17 cellular contexts compared by ENCODE assay signal in genomic region chr11:118056806-118057205, GRCh38. TPM values are rescaled to one million over a fixed set of nuclear protein-coding genes. Genes with fewer than 3 reads are reported as not detected.
DNase-seq lines count a peak whose midpoint lies in the region; ATAC-seq and TF ChIP-seq lines count a peak whose summit lies in the region.
"Had no signal": no experiment of that assay in that cellular context is flagged by ENCODE, and none has a peak within 500 bp of the region (broad histone marks: within the 10 kb centered on the region; RNA-seq: fewer than 3 reads in every experiment).

No MANE protein-coding gene starts in this region.

- H3K9me3 ChIP-seq in tibial artery: no peaks in the 10 kb centered on the region
- H3K9me3 ChIP-seq: BLaER1 had no signal

- no peaks in the 10 kb centered on the region for H3K4me1 ChIP-seq in tibial artery

- H3K4me3 ChIP-seq in tibial artery: no peak overlapping the region
- H3K4me3 ChIP-seq: BLaER1, GM12878 had no signal

- peak; percentile 50 for DNase-seq in activated effector memory CD4-positive, alpha-beta T cell treated with anti-CD3 and anti-CD28 coated beads, Interleukin-2, amount 50 U/mL, for 16 hours
- DNase-seq in activated effector memory CD4-positive, alpha-beta T cell treated with Interleukin-2 at 50 U/mL for 16 hours: no peak
- DNase-seq in memory B cell (ENCODE audit: low spot score in 2 of 2): no peak
- peak; percentile 7 to 34 for DNase-seq in tibial artery
- DNase-seq: DMS79 treated with DMSO at 0.1 percent for 48 hours, GOT3, KBM-7, MV-4-11, NCI-H1417 treated with DMSO at 0.1 percent for 48 hours, NCI-H1930, NCI-H69 had no signal

- peaks cover 12% of the 10 kb centered on the region for H3K27me3 Mint-ChIP-seq in activated T-helper 17 cell treated with anti-CD3 and anti-CD28 coated beads, Interleukin-2, amount 50 U/mL, for 72 hours
- H3K27me3 Mint-ChIP-seq in memory B cell: peaks cover 19% of the 10 kb centered on the region

- no peak overlapping the region for H3K27ac ChIP-seq in tibial artery
- H3K27ac ChIP-seq: BLaER1 had no signal

- peaks cover 10% of the 10 kb centered on the region for H3K4me1 Mint-ChIP-seq in activated T-helper 17 cell treated with anti-CD3 and anti-CD28 coated beads, Interleukin-2, amount 50 U/mL, for 72 hours
- peaks cover 13% of the 10 kb centered on the region for H3K4me1 Mint-ChIP-seq in memory B cell

- ATAC-seq in activated T-helper 17 cell treated with anti-CD3 and anti-CD28 coated beads, Interleukin-2, amount 50 U/mL, for 72 hours (replicated peaks): no peak
- ATAC-seq in memory B cell (ENCODE audit: low read depth) (no peak), GM19035 (IDR thresholded peaks at IDR 0.05; ENCODE audit: unreplicated experiment) (no peak), HG02798 (IDR thresholded peaks at IDR 0.05; ENCODE audit: poor library complexity, unreplicated experiment) (no peak), GM19463 (IDR thresholded peaks at IDR 0.05; ENCODE audit: unreplicated experiment) (no peak)
- ATAC-seq: GM12878 had no signal

- no peaks in the 10 kb centered on the region for H3K27me3 ChIP-seq in tibial artery
- H3K27me3 ChIP-seq: BLaER1 had no signal

- peak overlapping the region; percentile 68 for H3K27ac Mint-ChIP-seq in activated T-helper 17 cell treated with anti-CD3 and anti-CD28 coated beads, Interleukin-2, amount 50 U/mL, for 72 hours
- H3K27ac Mint-ChIP-seq in memory B cell: peak overlapping the region; percentile 29

- H3K36me3 Mint-ChIP-seq in activated T-helper 17 cell treated with anti-CD3 and anti-CD28 coated beads, Interleukin-2, amount 50 U/mL, for 72 hours (ENCODE audit: low read depth): no peaks in the 10 kb centered on the region
- no peaks in the 10 kb centered on the region for H3K36me3 Mint-ChIP-seq in memory B cell

- no peak overlapping the region for H3K4me3 Mint-ChIP-seq in activated T-helper 17 cell treated with anti-CD3 and anti-CD28 coated beads, Interleukin-2, amount 50 U/mL, for 72 hours
- H3K4me3 Mint-ChIP-seq in memory B cell: no peak overlapping the region

- TF ChIP-seq CTCF in tibial artery (IDR thresholded peaks at IDR 0.05): no peak

- no peaks in the 10 kb centered on the region for H3K36me3 ChIP-seq in tibial artery
- H3K36me3 ChIP-seq: BLaER1 had no signal

- intact Hi-C loops in tibial artery (cut with DNase I; ENCODE audit: low total_unique reads): no loop called here

- no peaks in the 10 kb centered on the region for H3K9me3 Mint-ChIP-seq in activated T-helper 17 cell treated with anti-CD3 and anti-CD28 coated beads, Interleukin-2, amount 50 U/mL, for 72 hours
- H3K9me3 Mint-ChIP-seq in memory B cell: no peaks in the 10 kb centered on the region

RNA-seq across cellular contexts. Expression of gene TMPRSS4, which starts 20.1 kb away (rescaled TPM):
- total RNA-seq in activated T-helper 17 cell treated with anti-CD3 and anti-CD28 coated beads, Interleukin-2, amount 50 U/mL, for 72 hours: under 1 TPM in 1 of 2 donors, not detected in 1; 0.11 TPM

RNA-seq across cellular contexts. Expression of gene SMIM35, which starts 30.0 kb away (rescaled TPM):
- not detected for total RNA-seq in activated T-helper 17 cell treated with anti-CD3 and anti-CD28 coated beads, Interleukin-2, amount 50 U/mL, for 72 hours
- total RNA-seq: GM12878 had no signal

Comparison
In these comparisons a context has a peak if more than half of its experiments do, and no peak if none do; other contexts are left out.
1. DNase-seq: peak in activated effector memory CD4-positive, alpha-beta T cell treated with anti-CD3 and anti-CD28 coated beads, Interleukin-2, amount 50 U/mL, for 16 hours (single experiment) and tibial artery (2 of 2); none in activated effector memory CD4-positive, alpha-beta T cell treated with Interleukin-2 at 50 U/mL for 16 hours (single experiment) and memory B cell (0 of 2).